Comparison of ENCODE assay signal across 10 cellular contexts in genomic region chr7:76220185-76221057, GRCh38.
DNase-seq lines count a peak whose midpoint lies in the region; ATAC-seq and TF ChIP-seq lines count a peak whose summit lies in the region.
"Had no signal": no experiment of that assay in that cellular context is flagged by ENCODE, and none has a peak within 500 bp of the region (broad histone marks: within the 10 kb centered on the region; RNA-seq: fewer than 3 reads in every experiment).

No MANE protein-coding gene starts in this region.

- no peaks in the 10 kb centered on the region for H3K36me3 ChIP-seq in MM.1S (replicated peaks; ENCODE audit: insufficient read depth, low read length)
- H3K36me3 ChIP-seq: SJSA1 had no signal

- in situ Hi-C loops in KBM-7 (cut with MboI; ENCODE audit: low pct_unique_long_range_greater_than_20kb, low sequenced_read_pairs): no loop called here

- no peak overlapping the region for H3K9ac ChIP-seq in MM.1S (ENCODE audit: low read length)

- H3K27me3 Mint-ChIP-seq in memory B cell: peaks cover 18% of the 10 kb centered on the region

- no peak overlapping the region for H3K4me3 ChIP-seq in cardiac fibroblast (replicated peaks in 1 of 2; ENCODE audit: low read depth in 2 of 2, low read length in 2 of 2)
- H3K4me3 ChIP-seq in MM.1S (ENCODE audit: low read length): no peak overlapping the region
- H3K4me3 ChIP-seq: SJSA1 had no signal

- H4K20me1 ChIP-seq in MM.1S (ENCODE audit: insufficient read depth, low read length): no peaks in the 10 kb centered on the region

- H3K4me1 Mint-ChIP-seq in memory B cell: no peaks in the 10 kb centered on the region
- no peaks in the 10 kb centered on the region for H3K4me1 Mint-ChIP-seq in stimulated activated effector memory CD8-positive, alpha-beta T cell treated with anti-CD3 and anti-CD28 coated beads, Interleukin-12 subunit alpha, Interleukin-12 subunit beta, amount 100 ng/mL, for 72 hours
- H3K4me1 Mint-ChIP-seq: activated naive CD8-positive, alpha-beta T cell treated with anti-CD3 and anti-CD28 coated beads, Interleukin-2, amount 50 U/mL, for 24 hours had no signal

- no peak overlapping the region for H3K4me3 Mint-ChIP-seq in memory B cell
- H3K4me3 Mint-ChIP-seq in stimulated activated effector memory CD8-positive, alpha-beta T cell treated with anti-CD3 and anti-CD28 coated beads, Interleukin-12 subunit alpha, Interleukin-12 subunit beta, amount 100 ng/mL, for 72 hours: no peak overlapping the region
- H3K4me3 Mint-ChIP-seq: activated naive CD8-positive, alpha-beta T cell treated with anti-CD3 and anti-CD28 coated beads, Interleukin-2, amount 50 U/mL, for 24 hours had no signal

- ATAC-seq in memory B cell (ENCODE audit: low read depth) (no peak), GM19328 (IDR thresholded peaks at IDR 0.05; ENCODE audit: unreplicated experiment) (no peak)
- no peak for ATAC-seq in stimulated activated effector memory CD8-positive, alpha-beta T cell treated with anti-CD3 and anti-CD28 coated beads, Interleukin-12 subunit alpha, Interleukin-12 subunit beta, amount 100 ng/mL, for 72 hours
- ATAC-seq: activated naive CD8-positive, alpha-beta T cell treated with anti-CD3 and anti-CD28 coated beads, Interleukin-2, amount 50 U/mL, for 24 hours had no signal

- H3K9me2 ChIP-seq in MM.1S (replicated peaks; ENCODE audit: insufficient read depth, low read length): no peaks in the 10 kb centered on the region

- H3K27ac ChIP-seq in MM.1S (ENCODE audit: low read length): no peak overlapping the region
- H3K27ac ChIP-seq: SJSA1 had no signal

- H3F3A ChIP-seq in MM.1S (ENCODE audit: insufficient read depth, low read length): no peaks in the 10 kb centered on the region

- peaks cover 67% of the 10 kb centered on the region for H3K27me3 ChIP-seq in MM.1S (replicated peaks; ENCODE audit: insufficient read depth, low read length)

- peak; percentile 8 for DNase-seq in CD1c-positive myeloid dendritic cell (ENCODE audit: extremely low spot score)
- DNase-seq in KBM-7: peak; percentile 35
- peak; percentile 55 to 79 for DNase-seq in cardiac fibroblast (ENCODE audit: low read depth in 2 of 2)
- DNase-seq in memory B cell (ENCODE audit: low spot score in 2 of 2): no peak
- DNase-seq in MM.1S: no peak
- DNase-seq in stimulated activated effector memory CD8-positive, alpha-beta T cell treated with anti-CD3 and anti-CD28 coated beads, Interleukin-12 subunit alpha, Interleukin-12 subunit beta, amount 100 ng/mL, for 72 hours (ENCODE audit: low spot score in 2 of 2): no peak
- DNase-seq in DMS114 treated with DMSO at 0.1 percent for 48 hours (lab: John Stamatoyannopoulos, UW; ENCODE audit: unreplicated experiment): no peak
- DNase-seq: activated naive CD8-positive, alpha-beta T cell treated with anti-CD3 and anti-CD28 coated beads, Interleukin-2, amount 50 U/mL, for 24 hours had no signal

- H2AFZ ChIP-seq in MM.1S (ENCODE audit: low read length): no peak overlapping the region

- H3K9me3 ChIP-seq in MM.1S (replicated peaks; ENCODE audit: insufficient read depth, low read length): no peaks in the 10 kb centered on the region
- H3K9me3 ChIP-seq: SJSA1 had no signal

- no peaks in the 10 kb centered on the region for H3K4me1 ChIP-seq in MM.1S (ENCODE audit: low read length)
- H3K4me1 ChIP-seq: SJSA1 had no signal

- H3K9me3 Mint-ChIP-seq in memory B cell: peaks cover 3% of the 10 kb centered on the region
- H3K9me3 Mint-ChIP-seq in stimulated activated effector memory CD8-positive, alpha-beta T cell treated with anti-CD3 and anti-CD28 coated beads, Interleukin-12 subunit alpha, Interleukin-12 subunit beta, amount 100 ng/mL, for 72 hours: no peaks in the 10 kb centered on the region
- H3K9me3 Mint-ChIP-seq: activated naive CD8-positive, alpha-beta T cell treated with anti-CD3 and anti-CD28 coated beads, Interleukin-2, amount 50 U/mL, for 24 hours had no signal

- H3K36me3 Mint-ChIP-seq in memory B cell: peaks cover 3% of the 10 kb centered on the region
- H3K36me3 Mint-ChIP-seq in stimulated activated effector memory CD8-positive, alpha-beta T cell treated with anti-CD3 and anti-CD28 coated beads, Interleukin-12 subunit alpha, Interleukin-12 subunit beta, amount 100 ng/mL, for 72 hours: no peaks in the 10 kb centered on the region

- H3K4me2 ChIP-seq in MM.1S (ENCODE audit: low read depth, low read length): no peak overlapping the region

- no peaks in the 10 kb centered on the region for H3K79me2 ChIP-seq in MM.1S (ENCODE audit: low read length)

- TF ChIP-seq CTCF in cardiac fibroblast (IDR thresholded peaks at IDR 0.05; ENCODE audit: low read depth, low read length): peak; percentile 5
- no peak for TF ChIP-seq CTCF in MM.1S (IDR thresholded peaks at IDR 0.05; ENCODE audit: low read length)

- H3K27ac Mint-ChIP-seq in memory B cell: peak overlapping the region; percentile 5
- H3K27ac Mint-ChIP-seq in stimulated activated effector memory CD8-positive, alpha-beta T cell treated with anti-CD3 and anti-CD28 coated beads, Interleukin-12 subunit alpha, Interleukin-12 subunit beta, amount 100 ng/mL, for 72 hours: no peak overlapping the region
- H3K27ac Mint-ChIP-seq: activated naive CD8-positive, alpha-beta T cell treated with anti-CD3 and anti-CD28 coated beads, Interleukin-2, amount 50 U/mL, for 24 hours had no signal

Comparison
In these comparisons a context has a peak if more than half of its experiments do, and no peak if none do; other contexts are left out.
1. DNase-seq: peak in CD1c-positive myeloid dendritic cell (single experiment), KBM-7 (single experiment) and cardiac fibroblast (2 of 2); none in memory B cell (0 of 2), MM.1S (single experiment), stimulated activated effector memory CD8-positive, alpha-beta T cell treated with anti-CD3 and anti-CD28 coated beads, Interleukin-12 subunit alpha, Interleukin-12 subunit beta, amount 100 ng/mL, for 72 hours (0 of 2) and DMS114 treated with DMSO at 0.1 percent for 48 hours (single experiment).